9 cellular contexts compared by ENCODE assay signal in the genomic region with DNA sequence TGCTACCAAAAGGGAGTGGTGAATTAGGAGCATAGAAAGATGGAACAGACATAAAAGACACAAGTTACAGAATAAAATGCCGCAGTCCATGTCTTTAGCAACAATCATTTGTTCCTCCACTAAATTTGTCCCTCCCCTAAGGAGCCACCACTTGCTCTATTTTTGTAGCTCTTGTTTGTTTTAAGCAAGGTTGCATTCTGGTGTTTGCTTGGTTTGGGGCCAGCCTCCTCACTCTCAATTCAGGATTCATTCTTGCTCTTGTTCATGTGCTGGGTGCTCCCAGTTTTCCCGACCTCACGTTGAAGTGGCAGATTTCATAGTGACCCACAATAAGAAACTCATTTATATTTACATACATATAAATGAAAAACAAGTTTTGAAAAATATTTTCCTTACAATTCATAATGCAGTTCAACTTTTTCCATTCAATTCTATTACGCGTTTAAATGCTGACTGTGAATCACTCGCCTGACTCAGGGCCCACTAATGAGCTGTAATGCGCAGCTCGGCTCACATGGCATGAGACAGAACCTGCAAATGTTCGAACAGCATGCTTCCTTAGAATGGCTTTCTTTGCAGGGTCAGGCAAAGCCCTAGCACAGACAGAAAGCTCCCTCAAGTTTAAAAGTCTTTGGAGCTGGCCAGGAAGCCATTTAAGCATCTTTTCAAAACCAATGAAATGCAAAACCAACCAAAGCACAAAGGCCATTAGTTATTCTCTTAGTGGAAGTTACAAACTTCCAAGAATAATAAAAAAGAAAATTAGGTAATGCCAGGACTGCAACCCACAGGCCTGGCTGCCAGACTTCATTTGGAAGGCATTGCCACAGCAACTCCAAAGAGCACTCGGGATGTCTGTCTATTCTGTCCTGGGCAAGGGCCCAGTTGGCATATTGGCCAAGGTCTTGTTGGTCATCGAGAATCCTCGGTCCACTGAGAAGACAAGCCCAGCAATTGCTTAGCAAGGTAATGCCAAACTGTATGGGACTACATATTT. TPM values are rescaled to one million over a fixed set of nuclear protein-coding genes. Genes with fewer than 3 reads are reported as not detected.
A peak's percentile ranks its signal among the peaks of the same experiment; 100 is the strongest.
DNase-seq lines count a peak whose midpoint lies in the region; ATAC-seq, FAIRE-seq and TF ChIP-seq lines count a peak whose summit lies in the region.
"Had no signal": no experiment of that assay in that cellular context is flagged by ENCODE, and none has a peak within 500 bp of the region (broad histone marks: within the 10 kb centered on the region; RNA-seq: fewer than 3 reads in every experiment).

No MANE protein-coding gene starts in this region.

- TF ChIP-seq CTCF in heart right ventricle (IDR thresholded peaks at IDR 0.05) (no peak), kidney (IDR thresholded peaks at IDR 0.05; ENCODE audit: borderline replicate concordance, extremely low read depth, insufficient read depth) (no peak)

- 64 to 65% methylated on average over 12 of the region's 12 CpGs for WGBS in heart right ventricle, 2 donors

- no peaks in the 10 kb centered on the region for H3K27me3 ChIP-seq in adipocyte (replicated peaks; ENCODE audit: control insufficient read depth, insufficient read depth, low read length)
- H3K27me3 ChIP-seq in heart right ventricle, result no peaks in the 10 kb centered on the region
- H3K27me3 ChIP-seq in skeletal muscle satellite cell (ENCODE audit: control insufficient read depth, insufficient read depth, low read length), result no peaks in the 10 kb centered on the region
- H3K27me3 ChIP-seq: upper lobe of right lung had no signal

- H3K36me3 ChIP-seq in adipocyte (ENCODE audit: control insufficient read depth, insufficient read depth, low read length, severe bottlenecking) (no peaks in the 10 kb centered on the region), heart right ventricle (no peaks in the 10 kb centered on the region), skeletal muscle satellite cell (ENCODE audit: insufficient read depth, low read length) (no peaks in the 10 kb centered on the region), kidney (ENCODE audit: control insufficient read depth in 1 of 2, insufficient read depth in 2 of 2, low read length in 2 of 2) (no peaks in the 10 kb centered on the region)
- H3K36me3 ChIP-seq: upper lobe of right lung had no signal

- peak; percentile 67 for DNase-seq in H54 (ENCODE audit: insufficient read length, low spot score)
- peak; percentile 88 for DNase-seq in adipocyte (ENCODE audit: low read depth)
- DNase-seq in heart right ventricle, result peak; percentile 39 to 48
- no peak for DNase-seq in DMS53 (lab: John Stamatoyannopoulos, UW)
- DNase-seq in NOMO-1 treated with dmso at 0.1 percent for 144 hours (lab: John Stamatoyannopoulos, UW; ENCODE audit: unreplicated experiment), result no peak
- no peak for DNase-seq in kidney
- DNase-seq: upper lobe of right lung had no signal

- peak overlapping the region; percentile 49 for H3K4me2 ChIP-seq in skeletal muscle satellite cell (ENCODE audit: low read length)

- intact Hi-C loops in heart right ventricle (cut with DNase I) (no loop called here), kidney (cut with DNase I) (no loop called here)

- H3K4me1 ChIP-seq in adipocyte (ENCODE audit: control insufficient read depth, insufficient read depth, low read length), result peaks cover 34% of the 10 kb centered on the region
- peaks cover 0 to 26% (median 18%) of the 10 kb centered on the region in 9 donors for H3K4me1 ChIP-seq in heart right ventricle
- peaks cover 21% of the 10 kb centered on the region for H3K4me1 ChIP-seq in skeletal muscle satellite cell (ENCODE audit: control insufficient read depth, insufficient read depth, low read length)
- peaks cover 1 to 2% of the 10 kb centered on the region in 2 donors for H3K4me1 ChIP-seq in kidney (ENCODE audit: control insufficient read depth in 1 of 2, insufficient read depth in 1 of 2, low read depth in 1 of 2, low read length in 2 of 2)
- H3K4me1 ChIP-seq: upper lobe of right lung had no signal

- peak overlapping the region; percentile 53 for H3K4me3 ChIP-seq in adipocyte (ENCODE audit: low read length)
- no peak overlapping the region for H3K4me3 ChIP-seq in heart right ventricle
- H3K4me3 ChIP-seq in skeletal muscle satellite cell (ENCODE audit: low read length), result peak overlapping the region; percentile 14
- no peak overlapping the region for H3K4me3 ChIP-seq in kidney (ENCODE audit: low read length in 2 of 2)
- H3K4me3 ChIP-seq: upper lobe of right lung had no signal

- FAIRE-seq in H54 (lab: Jason Lieb, UNC) (peak; percentile 96), kidney (lab: Jason Lieb, UNC) (no peak)

- ATAC-seq in heart right ventricle, result peak; percentile 41 to 81 (median 73)
- no peak for ATAC-seq in GM18511 (IDR thresholded peaks at IDR 0.05; ENCODE audit: unreplicated experiment)
- ATAC-seq: upper lobe of right lung had no signal

- peak overlapping the region; percentile 64 for H3K9ac ChIP-seq in adipocyte (ENCODE audit: low read length)
- peak overlapping the region; percentile 17 for H3K9ac ChIP-seq in skeletal muscle satellite cell (ENCODE audit: low read depth, low read length)
- no peak overlapping the region for H3K9ac ChIP-seq in kidney (ENCODE audit: low read length in 2 of 2)

- H3K9me3 ChIP-seq in adipocyte (ENCODE audit: control insufficient read depth, low read length) (no peaks in the 10 kb centered on the region), heart right ventricle (no peaks in the 10 kb centered on the region), skeletal muscle satellite cell (replicated peaks; ENCODE audit: low read length) (no peaks in the 10 kb centered on the region), kidney (ENCODE audit: control insufficient read depth in 1 of 2, low read length in 2 of 2) (no peaks in the 10 kb centered on the region)
- H3K9me3 ChIP-seq: upper lobe of right lung had no signal

- no peak for TF ChIP-seq POLR2A in H54 (IDR thresholded peaks at IDR 0.05; ENCODE audit: low read depth, low read length)

- peak overlapping the region in 8 of 10 donors; percentile 5 to 63 (median 46) for H3K27ac ChIP-seq in heart right ventricle
- H3K27ac ChIP-seq in kidney (ENCODE audit: low read depth in 2 of 2, low read length in 2 of 2), result no peak overlapping the region
- H3K27ac ChIP-seq: upper lobe of right lung had no signal

RNA-seq across cellular contexts. Expression of gene RETREG1, which starts 41.7 kb away (rescaled TPM):
- total RNA-seq in heart right ventricle (100 to 1,000 TPM; 156 to 337 (median 216) TPM), kidney (104 TPM)
- polyA plus RNA-seq in heart right ventricle (100 to 1,000 TPM in 1 of 2 donors, 10 to 100 TPM in 1; 14.6 to 253 TPM), kidney (ENCODE audit: insufficient read depth, low read depth, low replicate concordance) (53.6 TPM)
- 0.51 and 1.1 TPM in 2 replicates for total RNA-seq in skeletal muscle satellite cell (2012; rRNA removed)

Comparison
In these comparisons a context has a peak if more than half of its experiments do, and no peak if none do; other contexts are left out.
1. DNase-seq: peak in H54 (single experiment), adipocyte (single experiment) and heart right ventricle (2 of 2); none in DMS53 (single experiment), NOMO-1 treated with dmso at 0.1 percent for 144 hours (single experiment) and kidney (single experiment).
2. H3K4me3 ChIP-seq: peak in adipocyte (single experiment) and skeletal muscle satellite cell (single experiment); none in heart right ventricle (0 of 10) and kidney (0 of 2).
3. H3K9ac ChIP-seq: peak in adipocyte (single experiment) and skeletal muscle satellite cell (single experiment); none in kidney (0 of 2).
4. H3K27ac ChIP-seq: peak in heart right ventricle (8 of 10); none in kidney (0 of 2).